In genomic region chr10:13104697-13105096, GRCh38 we compare ENCODE assay signal across 2 cellular contexts.
TF ChIP-seq lines count a peak whose summit lies in the region.

No MANE protein-coding gene starts in this region.

TF ChIP-seq in GM23338, 12 proteins besides CTCF, POLR2A, EP300 and RAD21:
- TF ChIP-seq NANOG (IDR thresholded peaks at IDR 0.05; ENCODE audit: borderline replicate concordance), result no peak
- TF ChIP-seq REST (IDR thresholded peaks at IDR 0.05; ENCODE audit: unreplicated experiment), result no peak
- TF ChIP-seq, protein P1, sequence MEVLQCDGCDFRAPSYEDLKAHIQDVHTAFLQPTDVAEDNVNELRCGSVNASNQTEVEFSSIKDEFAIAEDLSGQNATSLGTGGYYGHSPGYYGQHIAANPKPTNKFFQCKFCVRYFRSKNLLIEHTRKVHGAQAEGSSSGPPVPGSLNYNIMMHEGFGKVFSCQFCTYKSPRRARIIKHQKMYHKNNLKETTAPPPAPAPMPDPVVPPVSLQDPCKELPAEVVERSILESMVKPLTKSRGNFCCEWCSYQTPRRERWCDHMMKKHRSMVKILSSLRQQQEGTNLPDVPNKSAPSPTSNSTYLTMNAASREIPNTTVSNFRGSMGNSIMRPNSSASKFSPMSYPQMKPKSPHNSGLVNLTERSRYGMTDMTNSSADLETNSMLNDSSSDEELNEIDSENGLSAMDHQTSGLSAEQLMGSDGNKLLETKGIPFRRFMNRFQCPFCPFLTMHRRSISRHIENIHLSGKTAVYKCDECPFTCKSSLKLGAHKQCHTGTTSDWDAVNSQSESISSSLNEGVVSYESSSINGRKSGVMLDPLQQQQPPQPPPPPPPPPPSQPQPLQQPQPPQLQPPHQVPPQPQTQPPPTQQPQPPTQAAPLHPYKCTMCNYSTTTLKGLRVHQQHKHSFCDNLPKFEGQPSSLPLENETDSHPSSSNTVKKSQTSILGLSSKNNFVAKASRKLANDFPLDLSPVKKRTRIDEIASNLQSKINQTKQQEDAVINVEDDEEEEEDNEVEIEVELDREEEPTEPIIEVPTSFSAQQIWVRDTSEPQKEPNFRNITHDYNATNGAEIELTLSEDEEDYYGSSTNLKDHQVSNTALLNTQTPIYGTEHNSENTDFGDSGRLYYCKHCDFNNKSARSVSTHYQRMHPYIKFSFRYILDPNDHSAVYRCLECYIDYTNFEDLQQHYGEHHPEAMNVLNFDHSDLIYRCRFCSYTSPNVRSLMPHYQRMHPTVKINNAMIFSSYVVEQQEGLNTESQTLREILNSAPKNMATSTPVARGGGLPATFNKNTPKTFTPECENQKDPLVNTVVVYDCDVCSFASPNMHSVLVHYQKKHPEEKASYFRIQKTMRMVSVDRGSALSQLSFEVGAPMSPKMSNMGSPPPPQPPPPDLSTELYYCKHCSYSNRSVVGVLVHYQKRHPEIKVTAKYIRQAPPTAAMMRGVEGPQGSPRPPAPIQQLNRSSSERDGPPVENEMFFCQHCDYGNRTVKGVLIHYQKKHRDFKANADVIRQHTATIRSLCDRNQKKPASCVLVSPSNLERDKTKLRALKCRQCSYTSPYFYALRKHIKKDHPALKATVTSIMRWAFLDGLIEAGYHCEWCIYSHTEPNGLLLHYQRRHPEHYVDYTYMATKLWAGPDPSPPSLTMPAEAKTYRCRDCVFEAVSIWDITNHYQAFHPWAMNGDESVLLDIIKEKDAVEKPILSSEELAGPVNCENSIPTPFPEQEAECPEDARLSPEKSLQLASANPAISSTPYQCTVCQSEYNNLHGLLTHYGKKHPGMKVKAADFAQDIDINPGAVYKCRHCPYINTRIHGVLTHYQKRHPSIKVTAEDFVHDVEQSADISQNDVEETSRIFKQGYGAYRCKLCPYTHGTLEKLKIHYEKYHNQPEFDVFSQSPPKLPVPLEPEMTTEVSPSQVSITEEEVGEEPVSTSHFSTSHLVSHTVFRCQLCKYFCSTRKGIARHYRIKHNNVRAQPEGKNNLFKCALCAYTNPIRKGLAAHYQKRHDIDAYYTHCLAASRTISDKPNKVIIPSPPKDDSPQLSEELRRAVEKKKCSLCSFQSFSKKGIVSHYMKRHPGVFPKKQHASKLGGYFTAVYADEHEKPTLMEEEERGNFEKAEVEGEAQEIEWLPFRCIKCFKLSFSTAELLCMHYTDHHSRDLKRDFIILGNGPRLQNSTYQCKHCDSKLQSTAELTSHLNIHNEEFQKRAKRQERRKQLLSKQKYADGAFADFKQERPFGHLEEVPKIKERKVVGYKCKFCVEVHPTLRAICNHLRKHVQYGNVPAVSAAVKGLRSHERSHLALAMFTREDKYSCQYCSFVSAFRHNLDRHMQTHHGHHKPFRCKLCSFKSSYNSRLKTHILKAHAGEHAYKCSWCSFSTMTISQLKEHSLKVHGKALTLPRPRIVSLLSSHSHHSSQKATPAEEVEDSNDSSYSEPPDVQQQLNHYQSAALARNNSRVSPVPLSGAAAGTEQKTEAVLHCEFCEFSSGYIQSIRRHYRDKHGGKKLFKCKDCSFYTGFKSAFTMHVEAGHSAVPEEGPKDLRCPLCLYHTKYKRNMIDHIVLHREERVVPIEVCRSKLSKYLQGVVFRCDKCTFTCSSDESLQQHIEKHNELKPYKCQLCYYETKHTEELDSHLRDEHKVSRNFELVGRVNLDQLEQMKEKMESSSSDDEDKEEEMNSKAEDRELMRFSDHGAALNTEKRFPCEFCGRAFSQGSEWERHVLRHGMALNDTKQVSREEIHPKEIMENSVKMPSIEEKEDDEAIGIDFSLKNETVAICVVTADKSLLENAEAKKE (CRISPR knock-in tag; IDR thresholded peaks at IDR 0.05), result no peak
- no peak for TF ChIP-seq EZH2 (IDR thresholded peaks at IDR 0.05; ENCODE audit: low read depth, unreplicated experiment)
- no peak for TF ChIP-seq ZNF114 (CRISPR knock-in tag; IDR thresholded peaks at IDR 0.05)
- no peak for TF ChIP-seq STAT1 (IDR thresholded peaks at IDR 0.05; ENCODE audit: unreplicated experiment)
- TF ChIP-seq JUNB (IDR thresholded peaks at IDR 0.05; ENCODE audit: unreplicated experiment), result no peak
- no peak for TF ChIP-seq ETS1 (IDR thresholded peaks at IDR 0.05)
- no peak for TF ChIP-seq POLR2AphosphoS5 (IDR thresholded peaks at IDR 0.05; ENCODE audit: low read depth)
- TF ChIP-seq CREB1 (CRISPR knock-in tag; IDR thresholded peaks at IDR 0.05; ENCODE audit: low read depth), result no peak
- TF ChIP-seq EZH2phosphoT487 (IDR thresholded peaks at IDR 0.05; ENCODE audit: unreplicated experiment), result no peak
- TF ChIP-seq ZNF331 (CRISPR knock-in tag; IDR thresholded peaks at IDR 0.05; ENCODE audit: low read depth), result no peak

TF ChIP-seq in K562, 482 proteins besides CTCF, POLR2A, EP300 and RAD21:
- TF ChIP-seq, protein P2, sequence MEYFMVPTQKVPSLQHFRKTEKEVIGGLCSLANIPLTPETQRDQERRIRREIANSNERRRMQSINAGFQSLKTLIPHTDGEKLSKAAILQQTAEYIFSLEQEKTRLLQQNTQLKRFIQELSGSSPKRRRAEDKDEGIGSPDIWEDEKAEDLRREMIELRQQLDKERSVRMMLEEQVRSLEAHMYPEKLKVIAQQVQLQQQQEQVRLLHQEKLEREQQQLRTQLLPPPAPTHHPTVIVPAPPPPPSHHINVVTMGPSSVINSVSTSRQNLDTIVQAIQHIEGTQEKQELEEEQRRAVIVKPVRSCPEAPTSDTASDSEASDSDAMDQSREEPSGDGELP (CRISPR knock-in tag; IDR thresholded peaks at IDR 0.05; ENCODE audit: borderline replicate concordance), result no peak
- TF ChIP-seq DDX20 (tag; IDR thresholded peaks at IDR 0.05; ENCODE audit: low read depth), result no peak
- TF ChIP-seq MYNN (IDR thresholded peaks at IDR 0.05), result no peak
- no peak for TF ChIP-seq MYNN (CRISPR knock-in tag; IDR thresholded peaks at IDR 0.05)
- TF ChIP-seq SAFB (IDR thresholded peaks at IDR 0.05; ENCODE audit: borderline replicate concordance, low read depth, low read length), result no peak
- TF ChIP-seq E4F1 (CRISPR knock-in tag; IDR thresholded peaks at IDR 0.05; ENCODE audit: borderline replicate concordance), result no peak
- TF ChIP-seq ZNF184 (CRISPR knock-in tag; IDR thresholded peaks at IDR 0.05), result no peak
- TF ChIP-seq CGGBP1 (CRISPR knock-in tag; IDR thresholded peaks at IDR 0.05), result no peak
- no peak for TF ChIP-seq ETS2 (tag; IDR thresholded peaks at IDR 0.05; ENCODE audit: borderline replicate concordance, poor library complexity, severe bottlenecking)
- TF ChIP-seq ZFP91 (CRISPR knock-in tag; IDR thresholded peaks at IDR 0.05), result no peak
- no peak for TF ChIP-seq SMAD1 (IDR thresholded peaks at IDR 0.05; ENCODE audit: low read depth, low read length, partially characterized antibody)
- no peak for TF ChIP-seq STAT5B (CRISPR knock-in tag; IDR thresholded peaks at IDR 0.05)
- no peak for TF ChIP-seq MNT (conservative IDR thresholded peaks at IDR 0.05)
- TF ChIP-seq SRF (CRISPR knock-in tag; IDR thresholded peaks at IDR 0.05), result no peak
- no peak for TF ChIP-seq TARDBP (IDR thresholded peaks at IDR 0.05)
- no peak for TF ChIP-seq CBFA2T3 (IDR thresholded peaks at IDR 0.05)
- TF ChIP-seq TBP (optimal IDR thresholded peaks at IDR 0.05; ENCODE audit: low read depth, low read length), result no peak
- no peak for TF ChIP-seq ZNF239 (CRISPR knock-in tag; IDR thresholded peaks at IDR 0.05)
- TF ChIP-seq RBFOX2 (IDR thresholded peaks at IDR 0.05; ENCODE audit: low read depth, low read length), result no peak
